17 cellular contexts compared by ENCODE assay signal in the genomic region with DNA sequence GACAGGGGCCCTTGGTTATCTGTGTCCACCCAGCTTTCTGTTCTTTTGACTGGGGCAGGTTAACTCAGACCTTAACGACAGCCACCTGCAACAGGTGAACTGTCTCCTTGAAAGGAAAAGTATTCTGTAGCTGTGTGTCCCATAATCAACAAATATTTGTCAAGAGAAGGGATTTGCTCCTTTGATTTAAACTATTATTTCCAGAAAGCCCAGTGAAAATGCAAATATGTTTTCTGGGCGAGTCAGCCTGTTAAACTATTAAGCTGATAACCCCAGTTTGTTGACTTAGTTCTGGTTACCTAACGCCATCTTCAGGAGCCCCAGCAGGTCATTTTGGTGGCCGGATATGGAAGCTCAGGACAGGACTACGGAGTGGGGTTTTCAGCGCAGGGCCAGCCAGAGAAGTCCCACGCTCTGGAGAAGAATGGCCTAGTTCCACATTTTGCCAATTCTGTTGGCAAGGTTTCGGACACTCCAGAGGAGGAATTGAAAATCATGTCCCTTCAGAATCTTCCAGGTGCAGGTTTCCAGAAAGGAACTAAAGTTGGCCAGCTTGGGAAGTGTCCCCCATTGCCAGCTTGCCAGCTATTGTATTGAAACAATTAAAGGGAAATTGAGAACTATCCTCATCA. TPM values are rescaled to one million over a fixed set of nuclear protein-coding genes. Genes with fewer than 3 reads are reported as not detected.
DNase-seq lines count a peak whose midpoint lies in the region; ATAC-seq, FAIRE-seq and TF ChIP-seq lines count a peak whose summit lies in the region.
"Had no signal": no experiment of that assay in that cellular context is flagged by ENCODE, and none has a peak within 500 bp of the region (broad histone marks: within the 10 kb centered on the region; RNA-seq: fewer than 3 reads in every experiment).

No MANE protein-coding gene starts in this region.

- no peaks in the 10 kb centered on the region for H3K9me2 ChIP-seq in HCT116 (ENCODE audit: insufficient read depth)

- RAD21 ChIA-PET in HCT116 (lab: Charles Lee; ENCODE audit: low non-redundant PET in 1 of 2, low total read pairs in 2 of 2, uncharacterized antibody in 2 of 2, unreplicated experiment in 2 of 2): no interaction called here

- no peak for TF ChIP-seq EP300 in HepG2 (IDR thresholded peaks at IDR 0.05; ENCODE audit: low read depth in 2 of 2, low read length in 2 of 2)
- no peak for TF ChIP-seq EP300 in HepG2 (CRISPR knock-in tag; IDR thresholded peaks at IDR 0.05; ENCODE audit: borderline replicate concordance)
- TF ChIP-seq EP300 in stomach (IDR thresholded peaks at IDR 0.05): no peak

- ATAC-seq in HCT116 (no peak), HepG2 (peak; percentile 43; the same call in 1 of the 3 replicates), GM18873 (IDR thresholded peaks at IDR 0.05; ENCODE audit: low FRiP score, unreplicated experiment) (no peak)
- ATAC-seq: CD8-positive, alpha-beta T cell; SK-N-SH treated with all-trans-retinoic acid at 6 μM for 48 hours had no signal

- peaks cover 0 to 4% of the 10 kb centered on the region in 2 experiments; a peak in 1 of 4 replicates for H3K9me3 ChIP-seq in HCT116 (ENCODE audit: control insufficient read depth in 1 of 2, insufficient read depth in 1 of 2, low read depth in 1 of 2, low read length in 2 of 2)
- H3K9me3 ChIP-seq in HepG2 (ENCODE audit: low read length): no peaks in the 10 kb centered on the region
- no peaks in the 10 kb centered on the region for H3K9me3 ChIP-seq in stomach

- no peak overlapping the region for H3K4me2 ChIP-seq in HCT116 (ENCODE audit: low read length)
- H3K4me2 ChIP-seq in HepG2 (ENCODE audit: low read depth, low read length): no peak overlapping the region

- WGBS in HepG2 (ENCODE audit: low lambda C conversion rate): 12% methylated on average over 8 of the region's 8 CpGs
- WGBS in stomach, 5 donors: 27 to 50% (median 39%) methylated on average over 8 of the region's 8 CpGs

- TF ChIP-seq POLR2A in HCT116 (IDR thresholded peaks at IDR 0.05; ENCODE audit: borderline replicate concordance, extremely low read depth, insufficient read depth, insufficient read length): no peak
- no peak for TF ChIP-seq POLR2A in HepG2 (IDR thresholded peaks at IDR 0.05; ENCODE audit: insufficient read depth in 1 of 2, low read depth in 2 of 2, low read length in 2 of 2)
- TF ChIP-seq POLR2A in stomach (IDR thresholded peaks at IDR 0.05): no peak

- H4K20me1 ChIP-seq in HCT116 (ENCODE audit: insufficient read depth): no peaks in the 10 kb centered on the region
- no peaks in the 10 kb centered on the region for H4K20me1 ChIP-seq in HepG2 (ENCODE audit: insufficient read depth, low read length)

- H3K27ac ChIP-seq in HCT116 (ENCODE audit: low read depth, low read length) (no peak overlapping the region), VCaP (peak overlapping the region; percentile 62), HepG2 (ENCODE audit: extremely low read length, insufficient read depth, low read length) (no peak overlapping the region), stomach (peak overlapping the region in 4 of 5 donors; percentile 18 to 49 (median 28))

- intact Hi-C loops in HCT116 (cut with micrococcal nuclease): no loop called here
- intact Hi-C loops in HepG2 (cut with micrococcal nuclease; ENCODE audit: unreplicated experiment): no loop called here
- intact Hi-C loops in stomach (cut with DNase I; ENCODE audit: low total_unique reads): no loop called here

- H3K36me3 ChIP-seq in HCT116 (ENCODE audit: control insufficient read depth in 1 of 2, insufficient read depth in 2 of 2, low read length in 2 of 2) (no peaks in the 10 kb centered on the region), HepG2 (replicated peaks in 1 of 2; ENCODE audit: control insufficient read depth in 1 of 2, insufficient read depth in 2 of 2, low read length in 2 of 2) (no peaks in the 10 kb centered on the region), stomach (no peaks in the 10 kb centered on the region)

- no peak for TF ChIP-seq CTCF in HCT116 (IDR thresholded peaks at IDR 0.05 in 2 of 3, conservative IDR thresholded peaks at IDR 0.05 in 1 of 3; ENCODE audit: borderline replicate concordance in 1 of 3, insufficient read depth in 1 of 3, low read depth in 2 of 3, low read length in 2 of 3)
- no peak for TF ChIP-seq CTCF in VCaP (conservative IDR thresholded peaks at IDR 0.05)
- no peak for TF ChIP-seq CTCF in HepG2 (CRISPR knock-in tag; IDR thresholded peaks at IDR 0.05)
- peak in 1 of 7 experiments; percentile 4 for TF ChIP-seq CTCF in stomach (IDR thresholded peaks at IDR 0.05)

- BruUV-seq in HCT116 (replicated peaks; lab: Mats Ljungman, UMichigan) (no TSS peak), HepG2 (replicated peaks; lab: Mats Ljungman, UMichigan) (no TSS peak)

- H3K27me3 ChIP-seq in HCT116 (ENCODE audit: insufficient read depth, low read length) (peaks cover 16% of the 10 kb centered on the region; the same call in 1 of the 2 replicates), HepG2 (ENCODE audit: control insufficient read depth in 1 of 2, insufficient read depth in 2 of 2, low read length in 2 of 2) (peaks cover 0 to 1% of the 10 kb centered on the region in 2 experiments; a peak in 2 of 5 replicates), stomach (no peaks in the 10 kb centered on the region)

- H3K9ac ChIP-seq in HCT116 (ENCODE audit: low read length): no peak overlapping the region
- H3K9ac ChIP-seq in HepG2 (ENCODE audit: insufficient read depth, low read depth, low read length): no peak overlapping the region

- POLR2A ChIA-PET in HCT116 (lab: Charles Lee) (no interaction called here), HepG2 (lab: Yijun Ruan, JAX) (no interaction called here)

- no peak overlapping the region for H2AFZ ChIP-seq in HCT116 (ENCODE audit: low read depth, low read length, poor library complexity, severe bottlenecking)
- no peak overlapping the region for H2AFZ ChIP-seq in HepG2 (ENCODE audit: low read length)

- H3K4me3 ChIP-seq in HCT116 (replicated peaks in 1 of 2; ENCODE audit: low read depth in 1 of 2, low read length in 2 of 2) (no peak overlapping the region), HepG2 (replicated peaks in 1 of 3; ENCODE audit: insufficient read depth in 1 of 3, low read depth in 2 of 3, low read length in 3 of 3) (no peak overlapping the region), stomach (no peak overlapping the region)

- DNase-seq in HCT116 (ENCODE audit: low read depth, low spot score): no peak
- no peak for DNase-seq in HepG2 (ENCODE audit: low spot score)
- DNase-seq in stomach: no peak
- DNase-seq in activated gamma-delta T cell treated with Interleukin-2 at 50 U/mL for 16 hours: no peak
- DNase-seq in T-helper 2 cell: no peak
- DNase-seq: CD8-positive, alpha-beta T cell; H7; KG1; NCI-H1092 treated with DMSO at 0.1 percent for 48 hours; NCI-H1694; SHP77 had no signal

- peaks cover 0 to 10% of the 10 kb centered on the region in 2 experiments; a peak in 2 of 4 replicates for H3K4me1 ChIP-seq in HCT116 (ENCODE audit: control insufficient read depth in 1 of 2, insufficient read depth in 2 of 2, low read length in 2 of 2)
- H3K4me1 ChIP-seq in HepG2 (ENCODE audit: insufficient read depth, low read length): 0 out of 2 replicates have a peak, but pooled peaks cover 5% of the 10 kb centered on the region
- H3K4me1 ChIP-seq in stomach: peaks cover 4 to 25% (median 14%) of the 10 kb centered on the region in 4 donors

- H3K79me2 ChIP-seq in HCT116 (ENCODE audit: insufficient read depth, low read length): no peaks in the 10 kb centered on the region
- no peaks in the 10 kb centered on the region for H3K79me2 ChIP-seq in HepG2 (ENCODE audit: insufficient read depth, low read length)

- TF ChIP-seq RAD21 in HCT116 (IDR thresholded peaks at IDR 0.05; ENCODE audit: low read depth) (peak; percentile 38), HepG2 (CRISPR knock-in tag; IDR thresholded peaks at IDR 0.05) (no peak)

- CTCF ChIA-PET in HCT116 (lab: Charles Lee) (no interaction called here), HepG2 (lab: Yijun Ruan, JAX; ENCODE audit: low intra/inter-chr PET ratio, low total read pairs) (no interaction called here)

- in situ Hi-C loops in HepG2 (cut with HindIII; ENCODE audit: extremely low pct_ligation_motif_present, low pct_unique_long_range_greater_than_20kb): no loop called here

- no peak for FAIRE-seq in HepG2 (lab: Jason Lieb, UNC)
- FAIRE-seq: RCC 7860 had no signal

TF ChIP-seq in HCT116, 20 proteins besides CTCF, POLR2A, EP300 and RAD21 (continues in another document):
- TF ChIP-seq FOSL1 (IDR thresholded peaks at IDR 0.05; ENCODE audit: low read depth): no peak
- TF ChIP-seq TCF7L2 (IDR thresholded peaks at IDR 0.05; ENCODE audit: borderline replicate concordance, extremely low read depth, insufficient read depth, insufficient read length): no peak

TF ChIP-seq in HepG2, 621 proteins besides CTCF, POLR2A, EP300 and RAD21 (continues in another document):
- TF ChIP-seq CEBPB (IDR thresholded peaks at IDR 0.05; ENCODE audit: borderline replicate concordance, low read depth, low read length): no peak
- no peak for TF ChIP-seq ESRRA (CRISPR knock-in tag; IDR thresholded peaks at IDR 0.05; ENCODE audit: low read depth)

RNA-seq across cellular contexts. Expression of gene ADRA2A, which starts 54.5 kb away (rescaled TPM):
- total RNA-seq in HCT116 (2021; ENCODE audit: unreplicated experiment) (0.15 TPM), HepG2 (2016; rRNA removed; fragmentation: Illumina TruSeq; extraction: Trizol) (not detected in 2 replicates), stomach (1 to 10 TPM in 2 of 5 donors, under 1 TPM in 2, not detected in 1; 0.58 to 4.9 (median 1.2) TPM)
- polyA plus RNA-seq in HCT116 (2012): 0.01 TPM in 1 of 2 replicates, not detected in the other
- not detected in 2 replicates for total RNA-seq in HepG2 (2016; cell fraction: cytosol; rRNA removed; fragmentation: Illumina TruSeq; extraction: Trizol; ENCODE audit: low read depth)
- total RNA-seq in HepG2 (2016; cell fraction: insoluble cytoplasmic fraction; rRNA removed; fragmentation: Illumina TruSeq; extraction: Trizol): not detected in 2 replicates
- not detected in 2 replicates for total RNA-seq in HepG2 (2016; cell fraction: membrane; rRNA removed; fragmentation: Illumina TruSeq; extraction: Trizol)
- not detected in 2 replicates for total RNA-seq in HepG2 (2016; cell fraction: nucleus; rRNA removed; fragmentation: Illumina TruSeq; extraction: Trizol)
- polyA plus RNA-seq in HepG2 (2011; rRNA removed) (0.01 TPM in 1 of 2 replicates, not detected in the other), stomach (under 1 TPM; 0.25 to 0.65 (median 0.31) TPM)
- polyA plus RNA-seq in HepG2 (2011; cell fraction: cytosol; rRNA removed): 0.01 TPM in 1 of 2 replicates, not detected in the other
- polyA plus RNA-seq in HepG2 (2011; cell fraction: nucleus; rRNA removed): 0.03 and 0.07 TPM in 2 replicates
- polyA plus RNA-seq in HepG2 (2012): 0.03 TPM in 1 of 2 replicates, not detected in the other
- not detected in 2 replicates for polyA plus RNA-seq in HepG2 (2016; cell fraction: cytosol; fragmentation: Illumina TruSeq; extraction: Trizol; ENCODE audit: low read depth)
- polyA plus RNA-seq in HepG2 (2016; cell fraction: insoluble cytoplasmic fraction; fragmentation: Illumina TruSeq; extraction: Trizol; ENCODE audit: low read depth): not detected in 2 replicates
- polyA plus RNA-seq in HepG2 (2016; cell fraction: membrane; fragmentation: Illumina TruSeq; extraction: Trizol; ENCODE audit: low read depth): not detected in 2 replicates
- polyA plus RNA-seq in HepG2 (2016; cell fraction: nucleus; fragmentation: Illumina TruSeq; extraction: Trizol; ENCODE audit: insufficient read depth, low read depth): not detected in 2 replicates
- 0.04 TPM in 1 of 2 replicates, not detected in the other for polyA minus RNA-seq in HepG2 (2011; rRNA and poly(A)+ RNA removed; ENCODE audit: low replicate concordance)
- polyA minus RNA-seq in HepG2 (2011; cell fraction: cytosol; rRNA and poly(A)+ RNA removed): not detected in 2 replicates
- not detected in 2 replicates for polyA minus RNA-seq in HepG2 (2011; cell fraction: nucleus; rRNA and poly(A)+ RNA removed)
- total RNA-seq: CD8-positive, alpha-beta T cell; Daoy; MCF 10A had no signal

Comparison
In these comparisons a context has a peak if more than half of its experiments do, and no peak if none do; other contexts are left out.
1. H3K27ac ChIP-seq: peak in VCaP (single experiment) and stomach (4 of 5); none in HCT116 (single experiment) and HepG2 (single experiment).
2. Of the 20 proteins assayed by ChIP-seq in both HepG2 and HCT116: peak only in HepG2: none; only in HCT116: RAD21; in both: none; in neither: 19.